Comparison of ENCODE assay signal across 8 cellular contexts in genomic region chr10:45726703-45727420, GRCh38. TPM values are rescaled to one million over a fixed set of nuclear protein-coding genes. Genes with fewer than 3 reads are reported as not detected.
DNase-seq lines count a peak whose midpoint lies in the region; ATAC-seq and TF ChIP-seq lines count a peak whose summit lies in the region.
"Not testable (repeated sequence)": the region's sequence is repeated elsewhere in the genome, so short reads cannot be mapped to it uniquely, and the experiment has no call there.

WASHC2C (plus strand) TSS chr10:45727266; CDS start chr10:45727318, 52 bp downstream.

- H3K4me1 Mint-ChIP-seq in endothelial cell (ENCODE audit: unreplicated experiment) = not testable (repeated sequence)

- not testable (repeated sequence) for TF ChIP-seq CTCF in PC-3 (conservative IDR thresholded peaks at IDR 0.05; ENCODE audit: low read depth, low read length); endothelial cell (IDR thresholded peaks at IDR 0.05; ENCODE audit: unreplicated experiment)

- not testable (repeated sequence) for H3F3A ChIP-seq in PC-3 (ENCODE audit: low read length, unreplicated experiment)

- CTCF ChIA-PET in PC-3 (lab: Charles Lee) = not testable (repeated sequence)

- POLR2A ChIA-PET in PC-3 (lab: Charles Lee; ENCODE audit: unreplicated experiment) = interaction anchor here (0.7 kb wide), 1 partner anchor 323 kb away, joined by 4 read pairs; no protein-coding TSS in a partner anchor

- H3K79me2 ChIP-seq in PC-3 (ENCODE audit: low read length) = not testable (repeated sequence)

- TSS peak; percentile 74 for BruUV-seq in PC-3 (replicated peaks; lab: Mats Ljungman, UMichigan)

- not testable (repeated sequence) for H3K27me3 ChIP-seq in HUES6 (ENCODE audit: control insufficient read depth, insufficient read depth, low read length); PC-3 (ENCODE audit: low read length)

- H3K4me3 ChIP-seq in HUES6 (ENCODE audit: low read depth, low read length) = peak within 1 kb of the TSS; percentile 75
- H3K4me3 ChIP-seq in PC-3 (ENCODE audit: low read length) = peak within 1 kb of the TSS; percentile 71

- H3K27me3 Mint-ChIP-seq in endothelial cell (ENCODE audit: unreplicated experiment) = not testable (repeated sequence)

- not testable (repeated sequence) for H3K9me2 ChIP-seq in PC-3 (replicated peaks; ENCODE audit: low read length)

- H3K9ac ChIP-seq in HUES6 (ENCODE audit: low read length) (peak within 1 kb of the TSS; percentile 77), PC-3 (ENCODE audit: low read length) (peak within 1 kb of the TSS; percentile 59)

- intact Hi-C loops in PC-3 (cut with micrococcal nuclease) = not testable (repeated sequence)

- peak; percentile 82 for DNase-seq in D341Med (ENCODE audit: low spot score)
- peak; percentile 74 for DNase-seq in PC-3
- peak; percentile 90 for DNase-seq in activated T-cell treated with anti-CD3 and anti-CD28 coated beads for 24 hours (ENCODE audit: low read depth)
- peak; percentile 95 for DNase-seq in endothelial cell (ENCODE audit: low spot score)
- peak; percentile 98 for DNase-seq in mesenteric fat pad (ENCODE audit: low spot score)
- DNase-seq in stimulated activated CD8-positive, alpha-beta memory T cell treated with anti-CD3 and anti-CD28 coated beads, Interleukin-15, amount 100 ng/mL, for 1 hour (ENCODE audit: low read depth) = peak; percentile 83

- not testable (repeated sequence) for H3K36me3 Mint-ChIP-seq in endothelial cell (ENCODE audit: low read depth, unreplicated experiment)

- H3K9me3 Mint-ChIP-seq in endothelial cell (ENCODE audit: unreplicated experiment) = not testable (repeated sequence)

- not testable (repeated sequence) for H3K9me3 ChIP-seq in HUES6 (ENCODE audit: control insufficient read depth, insufficient read depth, low read depth, low read length); PC-3 (ENCODE audit: low read length)

- peak within 1 kb of the TSS; percentile 77 for H3K4me2 ChIP-seq in PC-3 (ENCODE audit: low read length)

- not testable (repeated sequence) for H3K27ac ChIP-seq in HUES6 (ENCODE audit: low read depth, low read length); PC-3 (ENCODE audit: low read length)

- peak within 1 kb of the TSS; percentile 93 for H3K4me3 Mint-ChIP-seq in endothelial cell (ENCODE audit: unreplicated experiment)

- peak; percentile 91 for ATAC-seq in GM21515 (IDR thresholded peaks at IDR 0.05; ENCODE audit: unreplicated experiment)
- peak; percentile 78 for ATAC-seq in PC-3

- not testable (repeated sequence) for H3K4me1 ChIP-seq in HUES6 (ENCODE audit: control insufficient read depth, insufficient read depth, low read length); PC-3 (ENCODE audit: insufficient read depth, low read length)

- H2AFZ ChIP-seq in PC-3 (ENCODE audit: low read length) = peak within 1 kb of the TSS; percentile 72

- H3K36me3 ChIP-seq in HUES6 (ENCODE audit: control insufficient read depth, insufficient read depth, low read length); PC-3 (ENCODE audit: low read depth, low read length): not testable (repeated sequence)

- not testable (repeated sequence) for H4K20me1 ChIP-seq in PC-3 (ENCODE audit: low read length)

- peak within 1 kb of the TSS; percentile 89 for H3K27ac Mint-ChIP-seq in endothelial cell (ENCODE audit: unreplicated experiment)

RNA-seq across cellular contexts. Expression of gene WASHC2C, which starts in this region (rescaled TPM):
- 16.1 and 17.3 TPM in 2 replicates for total RNA-seq in PC-3 (2014; rRNA removed)
- total RNA-seq in endothelial cell (ENCODE audit: unreplicated experiment) = 95.2 TPM
- 49.9 TPM for total RNA-seq in mesenteric fat pad
